Comparison of ENCODE assay signal across 11 cellular contexts in genomic region chr9:128470560-128470959, GRCh38. TPM values are rescaled to one million over a fixed set of nuclear protein-coding genes. Genes with fewer than 3 reads are reported as not detected.
DNase-seq lines count a peak whose midpoint lies in the region; ATAC-seq and TF ChIP-seq lines count a peak whose summit lies in the region.
"Had no signal": no experiment of that assay in that cellular context is flagged by ENCODE, and none has a peak within 500 bp of the region (broad histone marks: within the 10 kb centered on the region; RNA-seq: fewer than 3 reads in every experiment).

No MANE protein-coding gene starts in this region.

- no peak for TF ChIP-seq CTCF in DND-41 (IDR thresholded peaks at IDR 0.05; ENCODE audit: borderline replicate concordance, extremely low read depth, low read length, poor library complexity, severe bottlenecking)
- no peak for TF ChIP-seq CTCF in colonic mucosa (IDR thresholded peaks at IDR 0.05)
- TF ChIP-seq CTCF in natural killer cell (IDR thresholded peaks at IDR 0.05): no peak

- H3K4me1 Mint-ChIP-seq in naive thymus-derived CD4-positive, alpha-beta T cell: peaks cover 0 to 11% (median 4%) of the 10 kb centered on the region in 7 donors
- peaks cover 0 to 5% of the 10 kb centered on the region in 2 donors for H3K4me1 Mint-ChIP-seq in natural killer cell
- H3K4me1 Mint-ChIP-seq: memory B cell had no signal

- H3K79me2 ChIP-seq in DND-41 (ENCODE audit: insufficient read depth, low read length): no peaks in the 10 kb centered on the region

- H3K36me3 Mint-ChIP-seq in naive thymus-derived CD4-positive, alpha-beta T cell: peaks cover 7 to 33% (median 14%) of the 10 kb centered on the region in 5 donors
- H3K36me3 Mint-ChIP-seq in natural killer cell: no peaks in the 10 kb centered on the region

- H4K20me1 ChIP-seq in DND-41 (ENCODE audit: insufficient read depth, low read length): 0 out of 2 replicates have a peak, but pooled peaks cover 2% of the 10 kb centered on the region

- CTCF ChIA-PET in naive thymus-derived CD4-positive, alpha-beta T cell (lab: Charles Lee): interaction anchor here (0.6 to 0.7 kb wide), 2 partner anchors 62 to 966 kb away, joined by 3 read pairs; no protein-coding TSS in a partner anchor

- intact Hi-C loops in naive thymus-derived CD4-positive, alpha-beta T cell (cut with micrococcal nuclease): no loop called here
- intact Hi-C loops in colonic mucosa (cut with DNase I): no loop called here
- intact Hi-C loops in natural killer cell (cut with micrococcal nuclease): no loop called here

- H2AFZ ChIP-seq in DND-41 (ENCODE audit: low read depth, low read length): no peak overlapping the region

- H3K4me3 ChIP-seq in DND-41 (ENCODE audit: low read depth in 1 of 2, low read length in 2 of 2) (no peak overlapping the region), colonic mucosa (no peak overlapping the region)
- no peak overlapping the region for H3K4me3 ChIP-seq in naive thymus-derived CD4-positive, alpha-beta T cell (ENCODE audit: low read length)
- H3K4me3 ChIP-seq: adrenal gland had no signal

- peak overlapping the region in 3 of 10 donors; percentile 24 to 60 (median 42) for H3K4me3 Mint-ChIP-seq in naive thymus-derived CD4-positive, alpha-beta T cell
- no peak overlapping the region for H3K4me3 Mint-ChIP-seq in natural killer cell
- H3K4me3 Mint-ChIP-seq: memory B cell had no signal

- H3K9me3 ChIP-seq in DND-41 (ENCODE audit: insufficient read depth, low read length, severe bottlenecking) (no peaks in the 10 kb centered on the region), colonic mucosa (no peaks in the 10 kb centered on the region)
- H3K9me3 ChIP-seq in naive thymus-derived CD4-positive, alpha-beta T cell (ENCODE audit: control insufficient read depth in 2 of 3, low read length in 3 of 3): no peaks in the 10 kb centered on the region
- H3K9me3 ChIP-seq: adrenal gland had no signal

- H3K27me3 ChIP-seq in DND-41 (ENCODE audit: insufficient read depth, low read length, poor library complexity): no peaks in the 10 kb centered on the region
- H3K27me3 ChIP-seq in naive thymus-derived CD4-positive, alpha-beta T cell (ENCODE audit: control insufficient read depth in 2 of 2, insufficient read depth in 2 of 2, low read length in 2 of 2): no peaks in the 10 kb centered on the region
- H3K27me3 ChIP-seq in colonic mucosa: no peaks in the 10 kb centered on the region
- H3K27me3 ChIP-seq: adrenal gland had no signal

- H3K4me1 ChIP-seq in DND-41 (ENCODE audit: insufficient read depth, low read length) (peaks cover 7% of the 10 kb centered on the region), colonic mucosa (no peaks in the 10 kb centered on the region)
- H3K4me1 ChIP-seq in naive thymus-derived CD4-positive, alpha-beta T cell (ENCODE audit: control insufficient read depth in 2 of 2, insufficient read depth in 2 of 2, low read length in 2 of 2): peaks cover 0 to 4% of the 10 kb centered on the region in 2 donors
- H3K4me1 ChIP-seq: adrenal gland had no signal

- peak; percentile 69 for DNase-seq in DND-41
- peak; percentile 86 for DNase-seq in KBM-7
- peak; percentile 24 for DNase-seq in UCSD-AML1 (lab: John Stamatoyannopoulos, UW; ENCODE audit: unreplicated experiment)
- peak in 4 of 9 donors; percentile 18 to 36 (median 29) for DNase-seq in naive thymus-derived CD4-positive, alpha-beta T cell
- DNase-seq in colonic mucosa: no peak
- DNase-seq in NCI-H2029 treated with DMSO at 0.1 percent for 48 hours (lab: John Stamatoyannopoulos, UW): no peak
- no peak for DNase-seq in natural killer cell
- DNase-seq: erythroblast, NCI-H2227 treated with DMSO at 0.1 percent for 48 hours had no signal

- POLR2A ChIA-PET in naive thymus-derived CD4-positive, alpha-beta T cell (lab: Charles Lee): no interaction called here

- peaks cover 61% of the 10 kb centered on the region for H3K36me3 ChIP-seq in DND-41 (ENCODE audit: insufficient read depth, low read length)
- peaks cover 0 to 40% (median 4%) of the 10 kb centered on the region in 3 experiments for H3K36me3 ChIP-seq in naive thymus-derived CD4-positive, alpha-beta T cell (ENCODE audit: control insufficient read depth in 2 of 3, insufficient read depth in 3 of 3, low read length in 3 of 3)
- H3K36me3 ChIP-seq in colonic mucosa: no peaks in the 10 kb centered on the region

- peak overlapping the region in 3 of 9 donors; percentile 53 to 62 (median 61) for H3K27ac Mint-ChIP-seq in naive thymus-derived CD4-positive, alpha-beta T cell
- no peak overlapping the region for H3K27ac Mint-ChIP-seq in natural killer cell

- no peaks in the 10 kb centered on the region for H3K9me3 Mint-ChIP-seq in naive thymus-derived CD4-positive, alpha-beta T cell
- H3K9me3 Mint-ChIP-seq in natural killer cell: no peaks in the 10 kb centered on the region
- H3K9me3 Mint-ChIP-seq: memory B cell had no signal

- no peaks in the 10 kb centered on the region for H3K27me3 Mint-ChIP-seq in naive thymus-derived CD4-positive, alpha-beta T cell
- no peaks in the 10 kb centered on the region for H3K27me3 Mint-ChIP-seq in natural killer cell (ENCODE audit: low read depth in 2 of 2)
- H3K27me3 Mint-ChIP-seq: memory B cell had no signal

- peak; percentile 88 for ATAC-seq in DND-41 (ENCODE audit: insufficient read depth, low read depth)
- peak; percentile 44 for ATAC-seq in naive thymus-derived CD4-positive, alpha-beta T cell
- ATAC-seq in natural killer cell: no peak

- H3K27ac ChIP-seq in DND-41 (ENCODE audit: low read length) (no peak overlapping the region), colonic mucosa (no peak overlapping the region)
- H3K27ac ChIP-seq in naive thymus-derived CD4-positive, alpha-beta T cell (ENCODE audit: low read depth, low read length): no peak overlapping the region
- H3K27ac ChIP-seq: adrenal gland had no signal

- H3K4me2 ChIP-seq in DND-41 (ENCODE audit: insufficient read depth, low read length): no peak overlapping the region

- in situ Hi-C loops in KBM-7 (cut with MboI; ENCODE audit: low pct_unique_long_range_greater_than_20kb, low sequenced_read_pairs): no loop called here

- H3K9ac ChIP-seq in DND-41 (ENCODE audit: low read depth, low read length): no peak overlapping the region
- no peak overlapping the region for H3K9ac ChIP-seq in colonic mucosa (ENCODE audit: low read depth in 2 of 2, low read length in 2 of 2)

RNA-seq across cellular contexts. Expression of gene ODF2, which starts 14.8 kb away (rescaled TPM):
- total RNA-seq in naive thymus-derived CD4-positive, alpha-beta T cell: 10 to 100 TPM; 25.0 to 52.8 (median 30.2) TPM
- 10 to 100 TPM; 15.7 to 28.8 TPM for polyA plus RNA-seq in naive thymus-derived CD4-positive, alpha-beta T cell
- total RNA-seq in colonic mucosa (10 to 100 TPM; 14.9 to 36.2 TPM), natural killer cell (10 to 100 TPM; 36.4 to 44.4 (median 37.5) TPM)

RNA-seq across cellular contexts. Expression of gene GLE1, which starts 34.0 kb away (rescaled TPM):
- 10 to 100 TPM; 14.2 to 46.5 (median 30.5) TPM for total RNA-seq in naive thymus-derived CD4-positive, alpha-beta T cell
- 10 to 100 TPM; 21.2 to 34.5 TPM for polyA plus RNA-seq in naive thymus-derived CD4-positive, alpha-beta T cell
- total RNA-seq in colonic mucosa (10 to 100 TPM; 30.7 to 44.5 TPM), natural killer cell (10 to 100 TPM; 21.2 to 33.3 (median 23.3) TPM)

RNA-seq across cellular contexts. Expression of gene CERCAM, which starts 49.9 kb away (rescaled TPM):
- 1 to 10 TPM in 1 of 5 experiments, under 1 TPM in 4; 0.19 to 2.2 (median 0.77) TPM for total RNA-seq in naive thymus-derived CD4-positive, alpha-beta T cell
- polyA plus RNA-seq in naive thymus-derived CD4-positive, alpha-beta T cell: under 1 TPM; 0.15 to 0.54 TPM
- total RNA-seq in colonic mucosa: 1 to 10 TPM; 4.9 to 9.3 TPM
- 10 to 100 TPM; 11.5 to 29.6 (median 24.2) TPM for total RNA-seq in natural killer cell

Comparison
In these comparisons a context has a peak if more than half of its experiments do, and no peak if none do; other contexts are left out.
1. ATAC-seq: peak in DND-41 (single experiment) and naive thymus-derived CD4-positive, alpha-beta T cell (single experiment); none in natural killer cell (0 of 3).
2. DNase-seq: peak in DND-41 (single experiment), KBM-7 (single experiment) and UCSD-AML1 (single experiment); none in colonic mucosa (single experiment), NCI-H2029 treated with DMSO at 0.1 percent for 48 hours (single experiment) and natural killer cell (single experiment).